11 cellular contexts compared by ENCODE assay signal in the genomic region with DNA sequence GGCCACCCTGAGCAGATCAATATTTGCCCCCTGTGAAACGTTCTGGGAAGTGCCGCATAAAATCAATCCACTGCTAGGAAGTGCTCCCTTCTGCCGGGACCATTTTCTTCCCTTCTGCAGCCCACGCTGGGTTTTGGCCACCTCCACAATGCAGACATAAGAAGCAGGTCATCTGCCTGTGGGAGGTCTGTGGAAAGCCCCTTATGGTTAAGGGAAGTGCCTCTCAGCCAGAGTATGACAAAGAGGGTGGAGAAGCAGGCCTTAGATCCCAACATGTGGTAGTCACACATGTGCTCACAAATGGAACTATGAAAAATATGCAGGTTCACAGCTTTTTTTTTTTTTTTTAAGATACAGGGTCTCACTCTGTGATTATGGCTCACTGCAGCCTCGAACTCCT.
A peak's percentile ranks its signal among the peaks of the same experiment; 100 is the strongest.
DNase-seq lines count a peak whose midpoint lies in the region; ATAC-seq and TF ChIP-seq lines count a peak whose summit lies in the region.
"Had no signal": no experiment of that assay in that cellular context is flagged by ENCODE, and none has a peak within 500 bp of the region (broad histone marks: within the 10 kb centered on the region; RNA-seq: fewer than 3 reads in every experiment).

No MANE protein-coding gene starts in this region.

- ATAC-seq in HG02759 (IDR thresholded peaks at IDR 0.05; ENCODE audit: unreplicated experiment), result peak; percentile 19
- ATAC-seq in activated naive CD8-positive, alpha-beta T cell treated with anti-CD3 and anti-CD28 coated beads, Interleukin-2, amount 50 U/mL, for 24 hours, result peak; percentile 38
- ATAC-seq in naive thymus-derived CD8-positive, alpha-beta T cell, result no peak
- ATAC-seq in HG03520 (IDR thresholded peaks at IDR 0.05; ENCODE audit: unreplicated experiment), result no peak

- H3K36me3 Mint-ChIP-seq in activated naive CD8-positive, alpha-beta T cell treated with anti-CD3 and anti-CD28 coated beads, Interleukin-2, amount 50 U/mL, for 24 hours (ENCODE audit: low read depth), result no peaks in the 10 kb centered on the region
- no peaks in the 10 kb centered on the region for H3K36me3 Mint-ChIP-seq in naive thymus-derived CD8-positive, alpha-beta T cell

- H3K9me3 Mint-ChIP-seq in activated naive CD8-positive, alpha-beta T cell treated with anti-CD3 and anti-CD28 coated beads, Interleukin-2, amount 50 U/mL, for 24 hours, result no peaks in the 10 kb centered on the region
- H3K9me3 Mint-ChIP-seq in naive thymus-derived CD8-positive, alpha-beta T cell, result no peaks in the 10 kb centered on the region
- H3K9me3 Mint-ChIP-seq: H9 had no signal

- H3K4me1 Mint-ChIP-seq in activated naive CD8-positive, alpha-beta T cell treated with anti-CD3 and anti-CD28 coated beads, Interleukin-2, amount 50 U/mL, for 24 hours, result peaks cover 39% of the 10 kb centered on the region
- peaks cover 5 to 43% (median 19%) of the 10 kb centered on the region in 4 donors for H3K4me1 Mint-ChIP-seq in naive thymus-derived CD8-positive, alpha-beta T cell

- no peak for TF ChIP-seq CTCF in thyroid gland (IDR thresholded peaks at IDR 0.05)

- H3K27me3 Mint-ChIP-seq in activated naive CD8-positive, alpha-beta T cell treated with anti-CD3 and anti-CD28 coated beads, Interleukin-2, amount 50 U/mL, for 24 hours, result peaks cover 25% of the 10 kb centered on the region
- H3K27me3 Mint-ChIP-seq in naive thymus-derived CD8-positive, alpha-beta T cell, result peaks cover 1 to 15% (median 7%) of the 10 kb centered on the region in 5 donors

- 73 to 90% methylated on average over 5 of the region's 5 CpGs for WGBS in thyroid gland, 2 donors

- H3K27ac ChIP-seq in thyroid gland, result no peak overlapping the region
- H3K27ac ChIP-seq: SK-N-MC had no signal

- DNase-seq in ELR (ENCODE audit: low read depth), result peak; percentile 63
- DNase-seq in activated naive CD8-positive, alpha-beta T cell treated with anti-CD3 and anti-CD28 coated beads, Interleukin-2, amount 50 U/mL, for 24 hours, result peak; percentile 22
- DNase-seq in naive thymus-derived CD8-positive, alpha-beta T cell, result no peak
- DNase-seq in thyroid gland, result no peak
- no peak for DNase-seq in NCI-H1436 (lab: John Stamatoyannopoulos, UW)
- no peak for DNase-seq in activated CD4-positive, CD25-positive, alpha-beta regulatory T cell (lab: John Stamatoyannopoulos, UW)
- DNase-seq: H9, kidney glomerular epithelial cell had no signal

- no peak for TF ChIP-seq POLR2A in thyroid gland (IDR thresholded peaks at IDR 0.05)

- H3K27me3 ChIP-seq in thyroid gland, result no peaks in the 10 kb centered on the region

- POLR2A ChIA-PET in naive thymus-derived CD8-positive, alpha-beta T cell (lab: Charles Lee), result interaction anchor here (0.6 kb wide), 1 partner anchor 1011 kb away, joined by 3 read pairs; no protein-coding TSS in a partner anchor

- no peak overlapping the region for H3K4me3 Mint-ChIP-seq in activated naive CD8-positive, alpha-beta T cell treated with anti-CD3 and anti-CD28 coated beads, Interleukin-2, amount 50 U/mL, for 24 hours
- H3K4me3 Mint-ChIP-seq in naive thymus-derived CD8-positive, alpha-beta T cell, result peak overlapping the region in 6 of 10 donors; percentile 8 to 84 (median 38)

- H3K4me1 ChIP-seq in thyroid gland, result peaks cover 11 to 15% of the 10 kb centered on the region in 2 donors

- peak overlapping the region; percentile 29 for H3K27ac Mint-ChIP-seq in activated naive CD8-positive, alpha-beta T cell treated with anti-CD3 and anti-CD28 coated beads, Interleukin-2, amount 50 U/mL, for 24 hours
- no peak overlapping the region for H3K27ac Mint-ChIP-seq in naive thymus-derived CD8-positive, alpha-beta T cell

- intact Hi-C loops in thyroid gland (cut with DNase I), result no loop called here

- H3K36me3 ChIP-seq in thyroid gland, result no peaks in the 10 kb centered on the region

- no peaks in the 10 kb centered on the region for H3K9me3 ChIP-seq in thyroid gland

- no peak overlapping the region for H3K4me3 ChIP-seq in thyroid gland (replicated peaks in 1 of 3)
- H3K4me3 ChIP-seq: SK-N-MC had no signal

Comparison
In these comparisons a context has a peak if more than half of its experiments do, and no peak if none do; other contexts are left out.
1. DNase-seq: peak in ELR (single experiment) and activated naive CD8-positive, alpha-beta T cell treated with anti-CD3 and anti-CD28 coated beads, Interleukin-2, amount 50 U/mL, for 24 hours (single experiment); none in naive thymus-derived CD8-positive, alpha-beta T cell (0 of 10), thyroid gland (0 of 2), NCI-H1436 (single experiment) and activated CD4-positive, CD25-positive, alpha-beta regulatory T cell (0 of 4).
2. ATAC-seq: peak in HG02759 (single experiment) and activated naive CD8-positive, alpha-beta T cell treated with anti-CD3 and anti-CD28 coated beads, Interleukin-2, amount 50 U/mL, for 24 hours (single experiment); none in naive thymus-derived CD8-positive, alpha-beta T cell (0 of 2) and HG03520 (single experiment).